ENCODE assay signal across 15 cellular contexts in the genomic region with DNA sequence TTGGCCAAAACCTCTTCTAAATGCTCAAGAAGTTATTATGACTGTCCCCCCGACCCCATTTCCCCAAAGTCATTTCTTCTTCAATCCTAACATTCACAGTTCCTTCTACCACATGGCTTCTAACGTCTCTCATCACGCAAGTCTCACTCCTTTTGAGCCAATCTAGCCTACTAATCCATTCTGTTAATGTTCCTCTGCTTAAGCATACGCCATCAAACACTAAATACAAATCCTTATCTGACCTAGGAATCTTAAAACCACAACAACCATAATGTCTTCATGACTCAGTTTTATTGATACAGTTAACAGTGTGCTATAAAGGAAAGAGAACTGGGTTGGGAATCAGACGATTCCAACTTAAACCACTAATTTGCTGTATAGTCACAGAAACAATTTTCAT. TPM values are rescaled to one million over a fixed set of nuclear protein-coding genes. Genes with fewer than 3 reads are reported as not detected.
DNase-seq lines count a peak whose midpoint lies in the region; TF ChIP-seq lines count a peak whose summit lies in the region.
"Had no signal": no experiment of that assay in that cellular context is flagged by ENCODE, and none has a peak within 500 bp of the region (broad histone marks: within the 10 kb centered on the region; RNA-seq: fewer than 3 reads in every experiment).

No MANE protein-coding gene starts in this region.

- no peak overlapping the region for H3K4me3 ChIP-seq in A673 (ENCODE audit: low read depth, low read length, poor library complexity, severe bottlenecking)
- no peak overlapping the region for H3K4me3 ChIP-seq in WERI-Rb-1 (ENCODE audit: low read depth, low read length)
- H3K4me3 ChIP-seq: suprapubic skin had no signal

- H3K36me3 Mint-ChIP-seq in endothelial cell (ENCODE audit: low read depth, unreplicated experiment) = peaks cover 3% of the 10 kb centered on the region

- H3K9me3 ChIP-seq in A673 (ENCODE audit: low read depth, low read length, poor library complexity, severe bottlenecking) (no peaks in the 10 kb centered on the region), WERI-Rb-1 (ENCODE audit: severe bottlenecking) (no peaks in the 10 kb centered on the region)
- H3K9me3 ChIP-seq: suprapubic skin had no signal

- no TSS peak for BruUV-seq in A673 (replicated peaks; lab: Mats Ljungman, UMichigan)

- DNase-seq in A673 (ENCODE audit: low spot score) (peak; percentile 37), ELR (ENCODE audit: low read depth) (peak; percentile 44), RPMI7951 (ENCODE audit: low read depth) (peak; percentile 46), WERI-Rb-1 (no peak), endothelial cell (ENCODE audit: low spot score) (no peak), NCI-H748 treated with DMSO at 0.1 percent for 48 hours (lab: John Stamatoyannopoulos, UW) (no peak), NCI-H510A treated with DMSO at 0.1 percent for 48 hours (lab: John Stamatoyannopoulos, UW) (no peak)
- peak; percentile 51 for DNase-seq in central memory CD4-positive, alpha-beta T cell
- DNase-seq: activated naive CD4-positive, alpha-beta T cell treated with anti-CD3 and anti-CD28 coated beads for 36 hours; aorta; COR-L47; NCI-H1092 treated with DMSO at 0.1 percent for 48 hours; stimulated activated CD4-positive, alpha-beta T cell treated with anti-CD3 and anti-CD28 coated beads, Interleukin-2, amount 100 ng/mL, for 48 hours had no signal

- TF ChIP-seq CTCF in A673 (conservative IDR thresholded peaks at IDR 0.05; ENCODE audit: low read depth, low read length) (no peak), WERI-Rb-1 (IDR thresholded peaks at IDR 0.05; ENCODE audit: low read depth, low read length) (no peak), endothelial cell (IDR thresholded peaks at IDR 0.05; ENCODE audit: unreplicated experiment) (no peak)

- H3K27ac Mint-ChIP-seq in endothelial cell (ENCODE audit: unreplicated experiment) = no peak overlapping the region
- H3K27ac Mint-ChIP-seq: activated naive CD4-positive, alpha-beta T cell treated with anti-CD3 and anti-CD28 coated beads for 36 hours had no signal

- peaks cover 34% of the 10 kb centered on the region for H3K4me1 ChIP-seq in A673 (ENCODE audit: insufficient read depth, low read length, poor library complexity, severe bottlenecking)
- H3K4me1 ChIP-seq: suprapubic skin had no signal

- no peak overlapping the region for H3K4me3 Mint-ChIP-seq in endothelial cell (ENCODE audit: unreplicated experiment)
- H3K4me3 Mint-ChIP-seq: activated naive CD4-positive, alpha-beta T cell treated with anti-CD3 and anti-CD28 coated beads for 36 hours had no signal

- H3K27ac ChIP-seq in A673 (ENCODE audit: low read depth, low read length, poor library complexity, severe bottlenecking) = no peak overlapping the region
- no peak overlapping the region for H3K27ac ChIP-seq in WERI-Rb-1
- H3K27ac ChIP-seq: suprapubic skin, VCaP had no signal

- CTCF ChIA-PET in A673 (lab: Charles Lee) = no interaction called here

- POLR2A ChIA-PET in A673 (lab: Charles Lee; ENCODE audit: low non-redundant PET) = interaction anchor here (0.6 kb wide), 1 partner anchor 206 kb away, joined by 4 read pairs; no protein-coding TSS in a partner anchor

- H3K27me3 Mint-ChIP-seq in endothelial cell (ENCODE audit: unreplicated experiment) = no peaks in the 10 kb centered on the region

- no peaks in the 10 kb centered on the region for H3K27me3 ChIP-seq in A673 (replicated peaks; ENCODE audit: insufficient read depth, low read depth, low read length, poor library complexity)
- no peaks in the 10 kb centered on the region for H3K27me3 ChIP-seq in WERI-Rb-1 (ENCODE audit: insufficient read depth, low read depth, severe bottlenecking)
- H3K27me3 ChIP-seq: suprapubic skin had no signal

- H3K36me3 ChIP-seq in A673 (ENCODE audit: insufficient read depth, low read length, poor library complexity, severe bottlenecking) = peaks cover 19% of the 10 kb centered on the region
- H3K36me3 ChIP-seq in WERI-Rb-1 = peaks cover 52% of the 10 kb centered on the region

- no peaks in the 10 kb centered on the region for H3K4me1 Mint-ChIP-seq in endothelial cell (ENCODE audit: unreplicated experiment)

- intact Hi-C loops in A673 (cut with micrococcal nuclease; ENCODE audit: unreplicated experiment) = no loop called here

- no peaks in the 10 kb centered on the region for H3K9me3 Mint-ChIP-seq in endothelial cell (ENCODE audit: unreplicated experiment)
- H3K9me3 Mint-ChIP-seq: activated naive CD4-positive, alpha-beta T cell treated with anti-CD3 and anti-CD28 coated beads for 36 hours had no signal

RNA-seq across cellular contexts. Expression of a gene that starts 23.9 kb away (rescaled TPM):
- 73.8 and 82.0 TPM in 2 replicates for total RNA-seq in A673 (2021)
- total RNA-seq in RPMI7951 (2014; rRNA removed; shearing (Covaris generic)) = 61.8 and 83.1 TPM in 2 replicates
- total RNA-seq in endothelial cell (ENCODE audit: unreplicated experiment) = 57.1 TPM

Comparison
In these comparisons a context has a peak if more than half of its experiments do, and no peak if none do; other contexts are left out.
1. DNase-seq: peak in A673 (single experiment), ELR (single experiment), RPMI7951 (single experiment) and central memory CD4-positive, alpha-beta T cell (single experiment); none in WERI-Rb-1 (single experiment), endothelial cell (single experiment), NCI-H748 treated with DMSO at 0.1 percent for 48 hours (single experiment) and NCI-H510A treated with DMSO at 0.1 percent for 48 hours (single experiment).